In genomic region chr14:68974759-68975347, GRCh38 we compare ENCODE assay signal across 12 cellular contexts. TPM values are rescaled to one million over a fixed set of nuclear protein-coding genes. Genes with fewer than 3 reads are reported as not detected.
DNase-seq lines count a peak whose midpoint lies in the region; ATAC-seq, FAIRE-seq and TF ChIP-seq lines count a peak whose summit lies in the region.
"Had no signal": no experiment of that assay in that cellular context is flagged by ENCODE, and none has a peak within 500 bp of the region (broad histone marks: within the 10 kb centered on the region; RNA-seq: fewer than 3 reads in every experiment).

No MANE protein-coding gene starts in this region.

- no peaks in the 10 kb centered on the region for H3K36me3 ChIP-seq in Peyer's patch
- peaks cover 19 to 26% of the 10 kb centered on the region in 2 experiments for H3K36me3 ChIP-seq in endothelial cell of umbilical vein (ENCODE audit: control insufficient read depth in 2 of 2, extremely low read depth in 1 of 2, insufficient read depth in 2 of 2, low read length in 2 of 2)

- H3K4me1 Mint-ChIP-seq in osteocyte (ENCODE audit: unreplicated experiment) = peaks cover 72% of the 10 kb centered on the region

- H3K4me3 ChIP-seq in AG10803 (ENCODE audit: low read length) (peak overlapping the region; percentile 97; the same call in 1 of the 2 replicates), Peyer's patch (no peak overlapping the region), endothelial cell of umbilical vein (replicated peaks in 1 of 3; ENCODE audit: insufficient read depth in 1 of 3, low read depth in 1 of 3, low read length in 3 of 3) (no peak overlapping the region)

- no peak overlapping the region for H3K9ac ChIP-seq in endothelial cell of umbilical vein (replicated peaks; ENCODE audit: extremely low read depth, insufficient read depth, low read length)

- no peaks in the 10 kb centered on the region for H3K27me3 ChIP-seq in Peyer's patch
- H3K27me3 ChIP-seq in endothelial cell of umbilical vein (ENCODE audit: control insufficient read depth in 2 of 2, insufficient read depth in 2 of 2, low read length in 2 of 2) = no peaks in the 10 kb centered on the region

- H3K36me3 Mint-ChIP-seq in osteocyte (ENCODE audit: unreplicated experiment) = peaks cover 36% of the 10 kb centered on the region

- peaks cover 86% of the 10 kb centered on the region for H3K79me2 ChIP-seq in endothelial cell of umbilical vein (ENCODE audit: control insufficient read depth, insufficient read depth, low read length)

- ATAC-seq in HG03571 (IDR thresholded peaks at IDR 0.05; ENCODE audit: unreplicated experiment) = no peak
- no peak for ATAC-seq in GM18858 (IDR thresholded peaks at IDR 0.05; ENCODE audit: unreplicated experiment)
- ATAC-seq: natural killer cell treated with Interleukin-12 subunit alpha and Interleukin-12 subunit beta and Interleukin-15 and Interleukin-18, amount 100 ng/mL, for 72 hours had no signal

- POLR2A ChIA-PET in endothelial cell of umbilical vein (lab: Charles Lee) = interaction anchor here (1.4 kb wide), 1 partner anchor 39 kb away, joined by 4 read pairs; no protein-coding TSS in a partner anchor

- no peak overlapping the region for H2AFZ ChIP-seq in endothelial cell of umbilical vein (ENCODE audit: low read depth, low read length)

- no peaks in the 10 kb centered on the region for H3K9me3 ChIP-seq in Peyer's patch
- H3K9me3 ChIP-seq in endothelial cell of umbilical vein (replicated peaks; ENCODE audit: control insufficient read depth, insufficient read depth, low read length) = no peaks in the 10 kb centered on the region

- no peaks in the 10 kb centered on the region for H3K27me3 Mint-ChIP-seq in osteocyte (ENCODE audit: unreplicated experiment)

- BruUV-seq in endothelial cell of umbilical vein (replicated peaks; lab: Mats Ljungman, UMichigan) = no TSS peak

- H3K27ac ChIP-seq in Peyer's patch (peak overlapping the region in 3 of 4 donors; percentile 9 to 95 (median 28)), endothelial cell of umbilical vein (ENCODE audit: insufficient read depth, low read depth, low read length) (peak overlapping the region; percentile 39)

- dilution Hi-C loops in endothelial cell of umbilical vein (cut with MboI; ENCODE audit: extremely low pct_ligation_motif_present, low sequenced_read_pairs) = no loop called here

- peak overlapping the region; percentile 84 for H3K4me3 Mint-ChIP-seq in osteocyte (ENCODE audit: unreplicated experiment)
- H3K4me3 Mint-ChIP-seq: activated T-helper 1 cell treated with anti-CD3 and anti-CD28 coated beads, Interleukin-12 subunit alpha, Interleukin-12 subunit beta, Interleukin-2, Interleukin-4 antibody, amounts not matched to agents 30 ng/mL and 10 ng/mL and 1 ng/mL, durations not matched to agents 14 hours and 24 hours and 36 hours had no signal

- H3K27ac Mint-ChIP-seq in osteocyte (ENCODE audit: unreplicated experiment) = peak overlapping the region; percentile 95
- H3K27ac Mint-ChIP-seq: activated T-helper 1 cell treated with anti-CD3 and anti-CD28 coated beads, Interleukin-12 subunit alpha, Interleukin-12 subunit beta, Interleukin-2, Interleukin-4 antibody, amounts not matched to agents 30 ng/mL and 10 ng/mL and 1 ng/mL, durations not matched to agents 14 hours and 24 hours and 36 hours had no signal

- CTCF ChIA-PET in endothelial cell of umbilical vein (lab: Charles Lee) = interaction anchor here (0.9 to 2.4 kb wide), 8 partner anchors 17 to 132 kb away, joined by 3 to 11 read pairs (median 6); no protein-coding TSS in a partner anchor

- H3K4me2 ChIP-seq in endothelial cell of umbilical vein (ENCODE audit: insufficient read depth, low read length) = peak overlapping the region; percentile 85

- intact Hi-C loops in endothelial cell of umbilical vein (cut with micrococcal nuclease) = no loop called here

- TF ChIP-seq CTCF in AG10803 (conservative IDR thresholded peaks at IDR 0.05; ENCODE audit: low read length) = no peak
- no peak for TF ChIP-seq CTCF in Peyer's patch (IDR thresholded peaks at IDR 0.05)
- no peak for TF ChIP-seq CTCF in endothelial cell of umbilical vein (IDR thresholded peaks at IDR 0.05; ENCODE audit: extremely low read depth in 1 of 2, insufficient read depth in 1 of 2, low read depth in 1 of 2, low read length in 2 of 2)
- no peak for TF ChIP-seq CTCF in osteocyte (IDR thresholded peaks at IDR 0.05)

- no peak for FAIRE-seq in endothelial cell of umbilical vein (lab: Jason Lieb, UNC)

- H3K4me1 ChIP-seq in Peyer's patch (peaks cover 0 to 42% (median 8%) of the 10 kb centered on the region in 4 donors), endothelial cell of umbilical vein (ENCODE audit: control insufficient read depth, extremely low read depth, insufficient read depth, low read length) (peaks cover 48% of the 10 kb centered on the region)

- no peaks in the 10 kb centered on the region for H3K9me3 Mint-ChIP-seq in osteocyte (ENCODE audit: unreplicated experiment)
- H3K9me3 Mint-ChIP-seq: activated T-helper 1 cell treated with anti-CD3 and anti-CD28 coated beads, Interleukin-12 subunit alpha, Interleukin-12 subunit beta, Interleukin-2, Interleukin-4 antibody, amounts not matched to agents 30 ng/mL and 10 ng/mL and 1 ng/mL, durations not matched to agents 14 hours and 24 hours and 36 hours; natural killer cell treated with Interleukin-12 subunit alpha and Interleukin-12 subunit beta and Interleukin-15 and Interleukin-18, amount 100 ng/mL, for 72 hours had no signal

- H4K20me1 ChIP-seq in endothelial cell of umbilical vein (replicated peaks; ENCODE audit: control insufficient read depth, extremely low read depth, insufficient read depth, low read length) = no peaks in the 10 kb centered on the region

- H3K9me1 ChIP-seq in endothelial cell of umbilical vein (replicated peaks; ENCODE audit: control insufficient read depth, extremely low read depth, insufficient read depth, low read length) = no peaks in the 10 kb centered on the region

- DNase-seq in AG10803 (ENCODE audit: low read depth) (no peak), Peyer's patch (no peak), endothelial cell of umbilical vein (ENCODE audit: low read depth, low spot score) (no peak), osteocyte (ENCODE audit: extremely low spot score, unreplicated experiment) (no peak), mucosa of gallbladder (ENCODE audit: low spot score) (no peak), midbrain (lab: John Stamatoyannopoulos, UW) (no peak)
- DNase-seq: NCI-H2029 treated with DMSO at 0.1 percent for 48 hours, NCI-H774 had no signal

- no peak for TF ChIP-seq POLR2A in Peyer's patch (IDR thresholded peaks at IDR 0.05)
- no peak for TF ChIP-seq POLR2A in endothelial cell of umbilical vein (IDR thresholded peaks at IDR 0.05; ENCODE audit: low read depth, low read length)

TF ChIP-seq in endothelial cell of umbilical vein, 7 proteins besides CTCF, POLR2A, EP300 and RAD21:
- TF ChIP-seq EZH2 (IDR thresholded peaks at IDR 0.05; ENCODE audit: borderline replicate concordance, low read depth, low read length, severe bottlenecking) = no peak
- TF ChIP-seq POLR2AphosphoS5 (IDR thresholded peaks at IDR 0.05; ENCODE audit: insufficient read depth, low read depth, low read length) = no peak
- no peak for TF ChIP-seq GATA2 (IDR thresholded peaks at IDR 0.05; ENCODE audit: insufficient read depth, insufficient read length, low read depth, low read length)
- TF ChIP-seq FOS (IDR thresholded peaks at IDR 0.05; ENCODE audit: borderline replicate concordance, insufficient read depth, low read length) = no peak
- TF ChIP-seq, protein P1, sequence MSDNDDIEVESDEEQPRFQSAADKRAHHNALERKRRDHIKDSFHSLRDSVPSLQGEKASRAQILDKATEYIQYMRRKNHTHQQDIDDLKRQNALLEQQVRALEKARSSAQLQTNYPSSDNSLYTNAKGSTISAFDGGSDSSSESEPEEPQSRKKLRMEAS (IDR thresholded peaks at IDR 0.05; ENCODE audit: insufficient read depth, insufficient read length) = no peak
- no peak for TF ChIP-seq MYC (IDR thresholded peaks at IDR 0.05; ENCODE audit: low read depth, low read length)
- no peak for TF ChIP-seq JUN (IDR thresholded peaks at IDR 0.05; ENCODE audit: borderline replicate concordance, insufficient read depth, insufficient read length, low read depth)

RNA-seq across cellular contexts. Expression of gene ACTN1, which starts 4.2 kb away (rescaled TPM):
- total RNA-seq in Peyer's patch = 100 to 1,000 TPM in 1 of 4 donors, 10 to 100 TPM in 3; 40.3 to 585 (median 80.1) TPM
- 442 and 443 TPM in 2 replicates for total RNA-seq in endothelial cell of umbilical vein
- 463 and 633 TPM in 2 replicates for polyA plus RNA-seq in endothelial cell of umbilical vein
- 379 and 382 TPM in 2 replicates for polyA plus RNA-seq in endothelial cell of umbilical vein (2011; cell fraction: cytosol; rRNA removed)
- polyA plus RNA-seq in endothelial cell of umbilical vein (2011; cell fraction: nucleus; rRNA removed) = 777 and 896 TPM in 2 replicates
- polyA plus RNA-seq in endothelial cell of umbilical vein (2012) = 398 and 442 TPM in 2 replicates
- polyA minus RNA-seq in endothelial cell of umbilical vein = 744 and 789 TPM in 2 replicates
- 104 TPM for polyA minus RNA-seq in endothelial cell of umbilical vein (2011; cell fraction: cytosol; rRNA and poly(A)+ RNA removed)
- polyA minus RNA-seq in endothelial cell of umbilical vein (2011; cell fraction: nucleus; rRNA and poly(A)+ RNA removed) = 424 and 544 TPM in 2 replicates
- total RNA-seq in osteocyte = 371 and 380 TPM in 2 replicates
- 460 TPM for total RNA-seq in mucosa of gallbladder
